14 cellular contexts compared by ENCODE assay signal in genomic region chr10:35079763-35080162, GRCh38. TPM values are rescaled to one million over a fixed set of nuclear protein-coding genes. Genes with fewer than 3 reads are reported as not detected.
A peak's percentile ranks its signal among the peaks of the same experiment; 100 is the strongest.
DNase-seq lines count a peak whose midpoint lies in the region; ATAC-seq and TF ChIP-seq lines count a peak whose summit lies in the region.
"Had no signal": no experiment of that assay in that cellular context is flagged by ENCODE, and none has a peak within 500 bp of the region (broad histone marks: within the 10 kb centered on the region; RNA-seq: fewer than 3 reads in every experiment).

No MANE protein-coding gene starts in this region.

- no peak overlapping the region for H3K27ac Mint-ChIP-seq in CD8-positive, alpha-beta T cell
- H3K27ac Mint-ChIP-seq in Caco-2 (ENCODE audit: unreplicated experiment) = no peak overlapping the region
- H3K27ac Mint-ChIP-seq: activated CD4-positive, alpha-beta memory T cell treated with anti-CD3 and anti-CD28 coated beads, Interleukin-2, amount 10 ng/mL, durations not matched to agents 7 days and 5 days; activated naive CD4-positive, alpha-beta T cell treated with anti-CD3 and anti-CD28 coated beads for 36 hours; IgD-negative memory B cell had no signal

- ATAC-seq in SK-N-SH treated with all-trans-retinoic acid at 6 μM for 48 hours = peak; percentile 99
- no peak for ATAC-seq in CD8-positive, alpha-beta T cell
- ATAC-seq: stimulated activated naive CD8-positive, alpha-beta T cell treated with anti-CD3 and anti-CD28 coated beads, Interleukin-15, Interleukin-2, amounts not matched to agents 100 U/mL and 50 U/mL, for 24 hours had no signal

- CTCF ChIA-PET in CD8-positive, alpha-beta T cell (lab: Charles Lee) = no interaction called here
- CTCF ChIA-PET in Caco-2 (lab: Charles Lee) = no interaction called here

- no peak overlapping the region for H3K4me3 ChIP-seq in CD8-positive, alpha-beta T cell (ENCODE audit: low read depth, low read length)
- no peak overlapping the region for H3K4me3 ChIP-seq in Caco-2 (ENCODE audit: low read depth, low read length)

- H3K27ac ChIP-seq in CD8-positive, alpha-beta T cell (ENCODE audit: low read depth, low read length) = no peak overlapping the region

- peaks cover 41% of the 10 kb centered on the region for H3K36me3 Mint-ChIP-seq in CD8-positive, alpha-beta T cell
- peaks cover 12% of the 10 kb centered on the region for H3K36me3 Mint-ChIP-seq in Caco-2 (ENCODE audit: insufficient read depth, unreplicated experiment)

- peaks cover 51% of the 10 kb centered on the region for H3K4me1 Mint-ChIP-seq in CD8-positive, alpha-beta T cell (ENCODE audit: low read depth)
- no peaks in the 10 kb centered on the region for H3K4me1 Mint-ChIP-seq in Caco-2 (ENCODE audit: low read depth, unreplicated experiment)

- no TSS peak for BruUV-seq in Caco-2 (replicated peaks; lab: Mats Ljungman, UMichigan)

- no peak for TF ChIP-seq CTCF in CD8-positive, alpha-beta T cell (IDR thresholded peaks at IDR 0.05)
- no peak for TF ChIP-seq CTCF in Caco-2 (IDR thresholded peaks at IDR 0.05; ENCODE audit: insufficient read depth in 1 of 2, low read depth in 1 of 2, low read length in 1 of 2, severe bottlenecking in 1 of 2, unreplicated experiment in 1 of 2)

- H3K4me1 ChIP-seq in CD8-positive, alpha-beta T cell (ENCODE audit: insufficient read depth, low read length) = no peaks in the 10 kb centered on the region
- H3K4me1 ChIP-seq in Caco-2 = no peaks in the 10 kb centered on the region

- peak; percentile 77 for DNase-seq in GM03348 (ENCODE audit: low spot score)
- DNase-seq in fibroblast of the conjunctiva (ENCODE audit: low read depth) = peak; percentile 58
- peak; percentile 65 for DNase-seq in renal cortical epithelial cell (ENCODE audit: low read depth)
- no peak for DNase-seq in NOMO-1 treated with dmso at 0.1 percent for 144 hours (lab: John Stamatoyannopoulos, UW; ENCODE audit: unreplicated experiment)
- no peak for DNase-seq in CD8-positive, alpha-beta T cell
- DNase-seq in Caco-2 = no peak
- no peak for DNase-seq in HuH-7.5 (ENCODE audit: low spot score)
- DNase-seq: activated CD4-positive, alpha-beta memory T cell treated with anti-CD3 and anti-CD28 coated beads, Interleukin-2, amount 10 ng/mL, durations not matched to agents 7 days and 5 days; activated naive CD4-positive, alpha-beta T cell treated with anti-CD3 and anti-CD28 coated beads for 36 hours; DMS53; stimulated activated naive CD8-positive, alpha-beta T cell treated with anti-CD3 and anti-CD28 coated beads, Interleukin-15, Interleukin-2, amounts not matched to agents 100 U/mL and 50 U/mL, for 24 hours had no signal

- intact Hi-C loops in CD8-positive, alpha-beta T cell (cut with DNase I, micrococcal nuclease) = no loop called here
- intact Hi-C loops in Caco-2 (cut with micrococcal nuclease; ENCODE audit: unreplicated experiment) = no loop called here

- H3K9me3 Mint-ChIP-seq in CD8-positive, alpha-beta T cell = no peaks in the 10 kb centered on the region
- H3K9me3 Mint-ChIP-seq in Caco-2 (ENCODE audit: unreplicated experiment) = peaks cover 9% of the 10 kb centered on the region

- H3K4me3 Mint-ChIP-seq in CD8-positive, alpha-beta T cell = no peak overlapping the region
- H3K4me3 Mint-ChIP-seq in Caco-2 (ENCODE audit: unreplicated experiment) = no peak overlapping the region
- H3K4me3 Mint-ChIP-seq: activated CD4-positive, alpha-beta memory T cell treated with anti-CD3 and anti-CD28 coated beads, Interleukin-2, amount 10 ng/mL, durations not matched to agents 7 days and 5 days; activated naive CD4-positive, alpha-beta T cell treated with anti-CD3 and anti-CD28 coated beads for 36 hours; IgD-negative memory B cell; neural crest cell had no signal

- H3K27me3 ChIP-seq in CD8-positive, alpha-beta T cell (ENCODE audit: insufficient read depth, low read length) = no peaks in the 10 kb centered on the region
- H3K27me3 ChIP-seq in Caco-2 (replicated peaks; ENCODE audit: control insufficient read depth, insufficient read depth, low read length) = no peaks in the 10 kb centered on the region

- no peaks in the 10 kb centered on the region for H3K9me3 ChIP-seq in CD8-positive, alpha-beta T cell (ENCODE audit: low read length)
- no peaks in the 10 kb centered on the region for H3K9me3 ChIP-seq in Caco-2

- H3K36me3 ChIP-seq in CD8-positive, alpha-beta T cell (ENCODE audit: insufficient read depth, low read length) = no peaks in the 10 kb centered on the region
- no peaks in the 10 kb centered on the region; the same call in 1 of the 2 replicates for H3K36me3 ChIP-seq in Caco-2 (ENCODE audit: control insufficient read depth, insufficient read depth, low read length)

- no peaks in the 10 kb centered on the region for H3K27me3 Mint-ChIP-seq in CD8-positive, alpha-beta T cell (ENCODE audit: low read depth)
- no peaks in the 10 kb centered on the region for H3K27me3 Mint-ChIP-seq in Caco-2 (ENCODE audit: insufficient read depth, unreplicated experiment)
- H3K27me3 Mint-ChIP-seq: activated CD4-positive, alpha-beta memory T cell treated with anti-CD3 and anti-CD28 coated beads, Interleukin-2, amount 10 ng/mL, durations not matched to agents 7 days and 5 days; IgD-negative memory B cell had no signal

- POLR2A ChIA-PET in CD8-positive, alpha-beta T cell (lab: Charles Lee) = interaction anchor here (0.9 to 1.0 kb wide), 2 partner anchors 10 to 47 kb away, joined by 3 read pairs; partner anchors contain the start of genes CREM and CUL2
- POLR2A ChIA-PET in Caco-2 (lab: Charles Lee) = no interaction called here

TF ChIP-seq in SK-N-SH treated with all-trans-retinoic acid at 6 μM for 48 hours, 23 proteins besides CTCF, POLR2A, EP300 and RAD21:
- TF ChIP-seq TCF4 (CRISPR knock-in tag; IDR thresholded peaks at IDR 0.05; ENCODE audit: borderline replicate concordance) (no peak), ZFP30 (CRISPR knock-in tag; IDR thresholded peaks at IDR 0.05) (no peak), CSDC2 (CRISPR knock-in tag; IDR thresholded peaks at IDR 0.05) (no peak), CREB5 (CRISPR knock-in tag; IDR thresholded peaks at IDR 0.05; ENCODE audit: low read depth) (no peak), ISL1 (CRISPR knock-in tag; IDR thresholded peaks at IDR 0.05) (peak; percentile 67)

RNA-seq across cellular contexts. Expression of gene CUL2, which starts 10.4 kb away (rescaled TPM):
- total RNA-seq in renal cortical epithelial cell (32.5 and 60.7 TPM in 2 replicates), Caco-2 (2022) (66.8 and 68.0 TPM in 2 replicates)
- total RNA-seq in CD8-positive, alpha-beta T cell = 10 to 100 TPM; 43.8 to 47.1 TPM

RNA-seq across cellular contexts. Expression of gene CREM, which starts 46.9 kb away (rescaled TPM):
- total RNA-seq in renal cortical epithelial cell (35.6 and 46.6 TPM in 2 replicates), Caco-2 (2022) (24.7 and 26.1 TPM in 2 replicates)
- 100 to 1,000 TPM; 129 to 142 TPM for total RNA-seq in CD8-positive, alpha-beta T cell

Comparison
In these comparisons a context has a peak if more than half of its experiments do, and no peak if none do; other contexts are left out.
1. DNase-seq: peak in GM03348 (single experiment), fibroblast of the conjunctiva (single experiment) and renal cortical epithelial cell (single experiment); none in NOMO-1 treated with dmso at 0.1 percent for 144 hours (single experiment), CD8-positive, alpha-beta T cell (0 of 7), Caco-2 (0 of 2) and HuH-7.5 (single experiment).